ENCODE assay signal across 15 cellular contexts in genomic region chr20:51760905-51761544, GRCh38. TPM values are rescaled to one million over a fixed set of nuclear protein-coding genes. Genes with fewer than 3 reads are reported as not detected.
DNase-seq lines count a peak whose midpoint lies in the region; ATAC-seq and TF ChIP-seq lines count a peak whose summit lies in the region.
"Had no signal": no experiment of that assay in that cellular context is flagged by ENCODE, and none has a peak within 500 bp of the region (broad histone marks: within the 10 kb centered on the region; RNA-seq: fewer than 3 reads in every experiment).

No MANE protein-coding gene starts in this region.

- TF ChIP-seq CTCF in Caco-2 (IDR thresholded peaks at IDR 0.05; ENCODE audit: insufficient read depth in 1 of 2, low read depth in 1 of 2, low read length in 1 of 2, severe bottlenecking in 1 of 2, unreplicated experiment in 1 of 2): no peak
- no peak for TF ChIP-seq CTCF in colonic mucosa (IDR thresholded peaks at IDR 0.05)
- TF ChIP-seq CTCF in mucosa of descending colon (IDR thresholded peaks at IDR 0.05): no peak
- TF ChIP-seq CTCF in CD14-positive monocyte (IDR thresholded peaks at IDR 0.05): no peak

- H3K9me3 ChIP-seq in Caco-2 (peaks cover 6% of the 10 kb centered on the region; the same call in 1 of the 2 replicates), MG63 (no peaks in the 10 kb centered on the region), colonic mucosa (no peaks in the 10 kb centered on the region), mucosa of descending colon (no peaks in the 10 kb centered on the region)
- H3K9me3 ChIP-seq: suprapubic skin had no signal

- H3K36me3 ChIP-seq in Caco-2 (ENCODE audit: control insufficient read depth, insufficient read depth, low read length): peaks cover 3% of the 10 kb centered on the region
- H3K36me3 ChIP-seq in MG63: peaks cover 3% of the 10 kb centered on the region; the same call in 1 of the 2 replicates
- no peaks in the 10 kb centered on the region for H3K36me3 ChIP-seq in colonic mucosa
- H3K36me3 ChIP-seq in mucosa of descending colon (ENCODE audit: low read depth): no peaks in the 10 kb centered on the region
- H3K36me3 ChIP-seq: suprapubic skin had no signal

- H3K27ac Mint-ChIP-seq in Caco-2 (ENCODE audit: unreplicated experiment): peak overlapping the region; percentile 89
- H3K27ac Mint-ChIP-seq in CD14-positive monocyte: peak overlapping the region in 1 of 7 donors; percentile 13
- H3K27ac Mint-ChIP-seq: activated T-cell treated with anti-CD3 and anti-CD28 coated beads, Interleukin-2, amount 50 U/mL, for 24 hours; naive thymus-derived CD4-positive, alpha-beta T cell had no signal

- H3K4me1 Mint-ChIP-seq in Caco-2 (ENCODE audit: low read depth, unreplicated experiment): peaks cover 55% of the 10 kb centered on the region
- H3K4me1 Mint-ChIP-seq in CD14-positive monocyte: peaks cover 6% of the 10 kb centered on the region
- H3K4me1 Mint-ChIP-seq: naive thymus-derived CD4-positive, alpha-beta T cell had no signal

- peak; percentile 84 to 86 for DNase-seq in Caco-2
- peak; percentile 62 for DNase-seq in MG63
- DNase-seq in colonic mucosa: no peak
- DNase-seq in mucosa of descending colon: peak in 1 of 3 donors; percentile 35
- no peak for DNase-seq in stimulated activated CD4-positive, alpha-beta T cell treated with anti-CD3 and anti-CD28 coated beads, Interleukin-4, amount 100 ng/mL, for 4 hours
- DNase-seq in NCI-H1417 (lab: John Stamatoyannopoulos, UW): no peak
- DNase-seq in CD14-positive monocyte (ENCODE audit: low spot score): no peak
- DNase-seq: activated T-cell treated with anti-CD3 and anti-CD28 coated beads, Interleukin-2, amount 50 U/mL, for 24 hours; cerebellar nuclear complex; naive thymus-derived CD4-positive, alpha-beta T cell; NCI-H446; stimulated activated CD4-positive, alpha-beta T cell treated with anti-CD3 and anti-CD28 coated beads, Interleukin-2, amount 100 ng/mL, for 24 hours; T-helper 2 cell had no signal

- intact Hi-C loops in Caco-2 (cut with micrococcal nuclease; ENCODE audit: unreplicated experiment) (loop anchor here (1.0 kb wide), 2 partner anchors 17 to 58 kb away; no protein-coding TSS in a partner anchor), colonic mucosa (cut with DNase I) (no loop called here), mucosa of descending colon (cut with DNase I, micrococcal nuclease) (no loop called here), CD14-positive monocyte (cut with micrococcal nuclease) (no loop called here)

- no TSS peak for BruUV-seq in Caco-2 (replicated peaks; lab: Mats Ljungman, UMichigan)

- H3K4me3 Mint-ChIP-seq in Caco-2 (ENCODE audit: unreplicated experiment) (peak overlapping the region; percentile 27), CD14-positive monocyte (no peak overlapping the region)
- H3K4me3 Mint-ChIP-seq: activated T-cell treated with anti-CD3 and anti-CD28 coated beads, Interleukin-2, amount 50 U/mL, for 24 hours; naive thymus-derived CD4-positive, alpha-beta T cell had no signal

- ATAC-seq in mucosa of descending colon (peak; percentile 78), GM19463 (IDR thresholded peaks at IDR 0.05; ENCODE audit: unreplicated experiment) (no peak)
- ATAC-seq: naive thymus-derived CD4-positive, alpha-beta T cell had no signal

- no peak overlapping the region for H3K4me3 ChIP-seq in Caco-2 (ENCODE audit: low read depth, low read length)
- no peak overlapping the region for H3K4me3 ChIP-seq in MG63
- no peak overlapping the region for H3K4me3 ChIP-seq in colonic mucosa
- H3K4me3 ChIP-seq in mucosa of descending colon: no peak overlapping the region
- H3K4me3 ChIP-seq: suprapubic skin had no signal

- POLR2A ChIA-PET in Caco-2 (lab: Charles Lee): interaction anchor here (0.5 to 0.6 kb wide), 2 partner anchors 70 to 273 kb away, joined by 3 read pairs; no protein-coding TSS in a partner anchor

- CTCF ChIA-PET in Caco-2 (lab: Charles Lee): interaction anchor here (0.8 to 1.8 kb wide), 4 partner anchors 39 to 300 kb away, joined by 4 to 9 read pairs (median 5); no protein-coding TSS in a partner anchor

- peak overlapping the region in 1 of 2 donors; percentile 19 for H3K9ac ChIP-seq in colonic mucosa (ENCODE audit: low read depth in 2 of 2, low read length in 2 of 2)

- H3K4me1 ChIP-seq in Caco-2: peaks cover 52% of the 10 kb centered on the region
- no peaks in the 10 kb centered on the region for H3K4me1 ChIP-seq in colonic mucosa
- peaks cover 9% of the 10 kb centered on the region for H3K4me1 ChIP-seq in mucosa of descending colon (ENCODE audit: low read depth)

- peak overlapping the region; percentile 86 for H3K27ac ChIP-seq in colonic mucosa
- H3K27ac ChIP-seq: suprapubic skin had no signal

- no peaks in the 10 kb centered on the region for H3K27me3 ChIP-seq in Caco-2 (replicated peaks; ENCODE audit: control insufficient read depth, insufficient read depth, low read length)
- no peaks in the 10 kb centered on the region for H3K27me3 ChIP-seq in MG63
- no peaks in the 10 kb centered on the region for H3K27me3 ChIP-seq in colonic mucosa
- H3K27me3 ChIP-seq: suprapubic skin had no signal

- H3K9me3 Mint-ChIP-seq in Caco-2 (ENCODE audit: unreplicated experiment): no peaks in the 10 kb centered on the region
- H3K9me3 Mint-ChIP-seq in CD14-positive monocyte: peaks cover 0 to 7% (median 0%) of the 10 kb centered on the region in 7 donors
- H3K9me3 Mint-ChIP-seq: activated T-cell treated with anti-CD3 and anti-CD28 coated beads, Interleukin-2, amount 50 U/mL, for 24 hours had no signal

- H3K36me3 Mint-ChIP-seq in Caco-2 (ENCODE audit: insufficient read depth, unreplicated experiment) (peaks cover 55% of the 10 kb centered on the region), CD14-positive monocyte (no peaks in the 10 kb centered on the region)
- H3K36me3 Mint-ChIP-seq: naive thymus-derived CD4-positive, alpha-beta T cell had no signal

- H3K27me3 Mint-ChIP-seq in Caco-2 (ENCODE audit: insufficient read depth, unreplicated experiment) (no peaks in the 10 kb centered on the region), CD14-positive monocyte (ENCODE audit: low read depth in 3 of 3) (peaks cover 8 to 17% (median 9%) of the 10 kb centered on the region in 3 donors)

RNA-seq across cellular contexts. Expression of gene ATP9A, which starts 7.2 kb away (rescaled TPM):
- total RNA-seq in Caco-2 (2022) (102 and 104 TPM in 2 replicates), colonic mucosa (10 to 100 TPM; 40.2 to 70.1 TPM), mucosa of descending colon (100 to 1,000 TPM in 1 of 3 donors, 10 to 100 TPM in 2; 54.0 to 102 (median 59.4) TPM)
- 9.6 and 11.1 TPM in 2 replicates for total RNA-seq in MG63 (2014; rRNA removed; shearing (Covaris generic); ENCODE audit: low replicate concordance)
- polyA plus RNA-seq in CD14-positive monocyte: not detected
- polyA plus RNA-seq: naive thymus-derived CD4-positive, alpha-beta T cell had no signal

RNA-seq across cellular contexts. Expression of gene SALL4, which starts 41.3 kb away (rescaled TPM):
- total RNA-seq in Caco-2 (2022) (75.8 and 84.5 TPM in 2 replicates), colonic mucosa (under 1 TPM; 0.13 to 0.35 TPM), mucosa of descending colon (under 1 TPM in 2 of 3 donors, not detected in 1; 0.05 to 0.41 TPM)
- total RNA-seq in MG63 (2014; rRNA removed; shearing (Covaris generic); ENCODE audit: low replicate concordance): not detected in 2 replicates
- not detected for polyA plus RNA-seq in CD14-positive monocyte
- polyA plus RNA-seq: naive thymus-derived CD4-positive, alpha-beta T cell had no signal

Comparison
In these comparisons a context has a peak if more than half of its experiments do, and no peak if none do; other contexts are left out.
1. DNase-seq: peak in Caco-2 (2 of 2) and MG63 (single experiment); none in colonic mucosa (single experiment), stimulated activated CD4-positive, alpha-beta T cell treated with anti-CD3 and anti-CD28 coated beads, Interleukin-4, amount 100 ng/mL, for 4 hours (0 of 2), NCI-H1417 (0 of 3) and CD14-positive monocyte (single experiment).
2. RNA of gene SALL4, which starts 41.3 kb away (total RNA-seq): 75.8 to 84.5 TPM in Caco-2; 0.13 to 0.35 TPM in colonic mucosa, 0.05 to 0.41 TPM in mucosa of descending colon and not detected in MG63; every median in the first group is over 10 times any median in the second.